Comparison of ENCODE assay signal across 10 cellular contexts in the genomic region with DNA sequence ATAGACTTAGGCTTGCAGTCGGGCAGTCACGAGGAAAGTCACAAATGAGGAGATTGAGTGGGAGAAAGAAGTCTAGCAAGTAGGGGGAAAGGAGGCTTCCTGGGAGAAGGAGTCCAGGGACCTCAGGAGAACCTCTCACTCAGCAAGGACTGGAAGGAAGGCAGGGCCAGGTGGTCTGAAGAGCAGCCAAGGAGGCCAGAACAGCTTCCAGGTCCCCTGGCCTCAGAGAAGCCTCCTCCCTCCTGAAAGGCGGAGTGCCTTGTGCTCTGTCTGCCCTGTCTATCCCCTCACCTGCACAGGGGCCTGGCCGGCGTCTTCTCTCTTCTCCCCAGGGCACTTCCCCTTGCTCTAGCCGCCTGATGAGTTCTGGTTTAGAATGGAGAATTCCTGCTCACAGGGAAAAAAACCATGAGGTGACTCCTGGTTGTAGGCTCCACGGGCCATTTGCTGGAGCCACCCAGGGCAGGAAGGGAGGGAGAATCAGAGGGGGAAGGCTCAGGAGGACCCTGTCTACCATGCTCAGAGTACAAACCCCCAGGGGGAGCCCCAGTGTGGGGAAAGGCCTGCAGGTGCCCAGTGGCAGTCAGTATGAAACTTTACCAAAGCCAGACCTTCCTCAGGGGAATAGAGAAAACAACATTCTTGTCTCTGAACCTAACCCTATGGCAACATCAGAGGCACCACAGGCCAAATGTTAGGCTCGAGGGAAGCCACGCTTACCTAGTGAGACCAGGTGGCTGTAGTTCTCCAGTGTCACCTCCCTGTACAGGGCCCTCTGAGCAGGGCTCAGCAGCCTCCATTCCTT. TPM values are rescaled to one million over a fixed set of nuclear protein-coding genes. Genes with fewer than 3 reads are reported as not detected.
DNase-seq lines count a peak whose midpoint lies in the region; ATAC-seq and TF ChIP-seq lines count a peak whose summit lies in the region.
"Had no signal": no experiment of that assay in that cellular context is flagged by ENCODE, and none has a peak within 500 bp of the region (broad histone marks: within the 10 kb centered on the region; RNA-seq: fewer than 3 reads in every experiment).

No MANE protein-coding gene starts in this region.

- ATAC-seq in HG02763 (IDR thresholded peaks at IDR 0.05; ENCODE audit: unreplicated experiment), result peak; percentile 89
- peak; percentile 49 for ATAC-seq in stimulated activated effector memory CD8-positive, alpha-beta T cell treated with anti-CD3 and anti-CD28 coated beads, Interleukin-12 subunit alpha, Interleukin-12 subunit beta, amount 100 ng/mL, for 72 hours

- H3K36me3 Mint-ChIP-seq in stimulated activated effector memory CD8-positive, alpha-beta T cell treated with anti-CD3 and anti-CD28 coated beads, Interleukin-12 subunit alpha, Interleukin-12 subunit beta, amount 100 ng/mL, for 72 hours, result peaks cover 51% of the 10 kb centered on the region
- H3K36me3 Mint-ChIP-seq in CD4-positive, alpha-beta memory T cell, result peaks cover 44 to 51% of the 10 kb centered on the region in 2 donors

- CTCF ChIA-PET in CD4-positive, alpha-beta memory T cell (lab: Charles Lee; ENCODE audit: partially characterized antibody), result no interaction called here

- no peaks in the 10 kb centered on the region for H3K27me3 ChIP-seq in CD4-positive, alpha-beta memory T cell (ENCODE audit: insufficient read depth, low read length)
- no peaks in the 10 kb centered on the region for H3K27me3 ChIP-seq in colonic mucosa

- TF ChIP-seq POLR2A in NB4 (IDR thresholded peaks at IDR 0.05; ENCODE audit: extremely low read depth, insufficient read length), result no peak

- no peak for TF ChIP-seq CTCF in NB4 (IDR thresholded peaks at IDR 0.05; ENCODE audit: low read depth, low read length)
- TF ChIP-seq CTCF in colonic mucosa (IDR thresholded peaks at IDR 0.05), result no peak

- DNase-seq in NCI-H2171 (lab: John Stamatoyannopoulos, UW) (peak; percentile 97), NCI-H2171 treated with DMSO at 0.1 percent for 48 hours (lab: John Stamatoyannopoulos, UW) (no peak), NB4 (ENCODE audit: low read depth) (peak; percentile 13), HCEC 1CT (no peak), colonic mucosa (no peak)
- DNase-seq in stimulated activated effector memory CD8-positive, alpha-beta T cell treated with anti-CD3 and anti-CD28 coated beads, Interleukin-12 subunit alpha, Interleukin-12 subunit beta, amount 100 ng/mL, for 72 hours (ENCODE audit: low spot score in 2 of 2), result no peak
- no peak for DNase-seq in CD4-positive, alpha-beta memory T cell
- DNase-seq: 8988T; stimulated activated CD4-positive, alpha-beta T cell treated with anti-CD3 and anti-CD28 coated beads, Interleukin-1b, Interleukin-23, amount 100 ng/mL, for 48 hours had no signal

- H3K27ac ChIP-seq in CD4-positive, alpha-beta memory T cell (ENCODE audit: low read depth, low read length), result no peak overlapping the region
- H3K27ac ChIP-seq in colonic mucosa, result no peak overlapping the region

- H3K27ac Mint-ChIP-seq in stimulated activated effector memory CD8-positive, alpha-beta T cell treated with anti-CD3 and anti-CD28 coated beads, Interleukin-12 subunit alpha, Interleukin-12 subunit beta, amount 100 ng/mL, for 72 hours, result peak overlapping the region; percentile 41
- no peak overlapping the region for H3K27ac Mint-ChIP-seq in CD4-positive, alpha-beta memory T cell

- POLR2A ChIA-PET in CD4-positive, alpha-beta memory T cell (lab: Charles Lee; ENCODE audit: partially characterized antibody), result no interaction called here

- H3K4me1 ChIP-seq in CD4-positive, alpha-beta memory T cell (ENCODE audit: insufficient read depth, low read length), result no peaks in the 10 kb centered on the region
- H3K4me1 ChIP-seq in colonic mucosa, result no peaks in the 10 kb centered on the region

- no peak overlapping the region for H3K9ac ChIP-seq in colonic mucosa (ENCODE audit: low read depth in 2 of 2, low read length in 2 of 2)

- H3K4me3 Mint-ChIP-seq in stimulated activated effector memory CD8-positive, alpha-beta T cell treated with anti-CD3 and anti-CD28 coated beads, Interleukin-12 subunit alpha, Interleukin-12 subunit beta, amount 100 ng/mL, for 72 hours, result no peak overlapping the region
- no peak overlapping the region for H3K4me3 Mint-ChIP-seq in CD4-positive, alpha-beta memory T cell

- peaks cover 8% of the 10 kb centered on the region for H3K36me3 ChIP-seq in CD4-positive, alpha-beta memory T cell (ENCODE audit: insufficient read depth, low read length)
- no peaks in the 10 kb centered on the region for H3K36me3 ChIP-seq in colonic mucosa

- intact Hi-C loops in CD4-positive, alpha-beta memory T cell (cut with micrococcal nuclease), result no loop called here
- intact Hi-C loops in colonic mucosa (cut with DNase I), result no loop called here

- peaks cover 12% of the 10 kb centered on the region for H3K4me1 Mint-ChIP-seq in stimulated activated effector memory CD8-positive, alpha-beta T cell treated with anti-CD3 and anti-CD28 coated beads, Interleukin-12 subunit alpha, Interleukin-12 subunit beta, amount 100 ng/mL, for 72 hours
- peaks cover 13 to 25% (median 17%) of the 10 kb centered on the region in 4 donors for H3K4me1 Mint-ChIP-seq in CD4-positive, alpha-beta memory T cell

- no peak overlapping the region for H3K4me3 ChIP-seq in NB4 (ENCODE audit: low read depth, low read length)
- no peak overlapping the region for H3K4me3 ChIP-seq in CD4-positive, alpha-beta memory T cell (ENCODE audit: low read length in 2 of 2)
- no peak overlapping the region for H3K4me3 ChIP-seq in colonic mucosa

- H3K9me3 Mint-ChIP-seq in stimulated activated effector memory CD8-positive, alpha-beta T cell treated with anti-CD3 and anti-CD28 coated beads, Interleukin-12 subunit alpha, Interleukin-12 subunit beta, amount 100 ng/mL, for 72 hours, result no peaks in the 10 kb centered on the region
- H3K9me3 Mint-ChIP-seq in CD4-positive, alpha-beta memory T cell, result peaks cover 0 to 3% (median 0%) of the 10 kb centered on the region in 8 donors

- H3K9me3 ChIP-seq in CD4-positive, alpha-beta memory T cell (ENCODE audit: control insufficient read depth in 1 of 2, low read length in 2 of 2), result no peaks in the 10 kb centered on the region
- H3K9me3 ChIP-seq in colonic mucosa, result no peaks in the 10 kb centered on the region

- H3K27me3 Mint-ChIP-seq in CD4-positive, alpha-beta memory T cell, result no peaks in the 10 kb centered on the region

RNA-seq across cellular contexts. Expression of a gene that starts 11.2 kb away (rescaled TPM):
- total RNA-seq in CD4-positive, alpha-beta memory T cell, result 10 to 100 TPM; 34.8 to 36.6 TPM
- 10 to 100 TPM in 1 of 2 donors, 1 to 10 TPM in 1; 3.3 to 19.8 TPM for polyA plus RNA-seq in CD4-positive, alpha-beta memory T cell
- total RNA-seq in colonic mucosa, result 1 to 10 TPM; 6.2 to 6.7 TPM

Comparison
In these comparisons a context has a peak if more than half of its experiments do, and no peak if none do; other contexts are left out.
1. DNase-seq: peak in NCI-H2171 (single experiment) and NB4 (single experiment); none in NCI-H2171 treated with DMSO at 0.1 percent for 48 hours (single experiment), stimulated activated effector memory CD8-positive, alpha-beta T cell treated with anti-CD3 and anti-CD28 coated beads, Interleukin-12 subunit alpha, Interleukin-12 subunit beta, amount 100 ng/mL, for 72 hours (0 of 2), HCEC 1CT (single experiment), CD4-positive, alpha-beta memory T cell (0 of 5) and colonic mucosa (single experiment).
2. RNA of a gene that starts 11.2 kb away (total RNA-seq): 34.8 to 36.6 TPM in CD4-positive, alpha-beta memory T cell; 6.2 to 6.7 TPM in colonic mucosa; every median in the first group is over 4 times any median in the second.